8 cellular contexts compared by ENCODE assay signal in the genomic region with DNA sequence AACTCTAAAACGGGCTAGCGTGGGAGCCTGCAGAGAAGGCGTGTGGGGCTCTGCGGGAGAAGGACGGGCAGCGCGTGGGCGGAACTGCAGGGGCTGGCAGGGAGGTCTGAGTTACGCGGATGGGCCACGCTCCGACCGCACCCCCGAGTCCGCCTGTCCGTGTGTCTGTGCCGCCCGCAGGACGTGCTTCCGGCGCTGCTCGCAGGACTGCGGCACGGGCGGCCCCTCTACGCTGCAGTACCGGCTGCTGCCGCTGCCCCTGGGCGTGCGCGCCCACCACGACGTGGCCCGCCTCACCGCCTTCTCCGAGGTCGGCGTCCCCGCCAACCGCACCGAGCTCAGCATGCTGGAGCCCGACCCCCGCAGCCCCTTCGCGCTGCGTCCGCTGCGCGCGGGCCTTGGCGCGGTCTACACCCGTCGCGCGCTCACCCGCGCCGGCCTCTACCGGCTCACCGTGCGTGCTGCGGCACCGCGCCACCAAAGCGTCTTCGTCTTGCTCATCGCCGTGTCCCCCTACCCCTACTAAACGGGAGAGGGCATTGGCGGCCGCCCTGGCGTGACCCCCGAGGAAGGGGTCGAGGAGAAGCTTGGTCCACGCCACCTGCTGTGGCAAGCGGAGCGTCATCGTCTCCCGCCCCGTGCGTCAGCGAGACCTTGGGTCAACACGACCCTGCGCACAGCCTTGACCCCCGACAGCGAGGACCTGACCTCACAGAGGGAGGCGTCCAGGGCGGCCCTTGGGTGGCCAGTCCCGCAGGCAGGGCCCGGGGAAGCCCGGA. TPM values are rescaled to one million over a fixed set of nuclear protein-coding genes. Genes with fewer than 3 reads are reported as not detected.
DNase-seq lines count a peak whose midpoint lies in the region; ATAC-seq and TF ChIP-seq lines count a peak whose summit lies in the region.

No MANE protein-coding gene starts in this region.

- peak overlapping the region; percentile 63 for H3K4me2 ChIP-seq in trophoblast cell (ENCODE audit: low read length)

- no peaks in the 10 kb centered on the region for H3K79me1 ChIP-seq in trophoblast cell (ENCODE audit: low read length)

- H3K79me2 ChIP-seq in trophoblast cell (ENCODE audit: control insufficient read depth, insufficient read depth, low read length, poor library complexity) = no peaks in the 10 kb centered on the region

- H3K9me3 ChIP-seq in HEK293 (ENCODE audit: control insufficient read depth, insufficient read depth, low read depth, low read length) (no peaks in the 10 kb centered on the region), trophoblast cell (ENCODE audit: insufficient read depth, low read depth, low read length) (peaks cover 14% of the 10 kb centered on the region)

- peak; percentile 86 for DNase-seq in AG20443 (ENCODE audit: low spot score)
- DNase-seq in activated CD8-positive, alpha-beta memory T cell treated with anti-CD3 and anti-CD28 coated beads for 24 hours = peak; percentile 77
- peak in 1 of 2 donors; percentile 25 for DNase-seq in foreskin keratinocyte
- DNase-seq in trophoblast cell = peak; percentile 59 to 70
- no peak for DNase-seq in SKM-1 treated with dmso at 0.1 percent for 144 hours (lab: John Stamatoyannopoulos, UW; ENCODE audit: unreplicated experiment)
- no peak for DNase-seq in T-helper 9 cell

- H3K36me3 ChIP-seq in HEK293 (ENCODE audit: control insufficient read depth in 2 of 2, insufficient read depth in 1 of 2, low read length in 2 of 2) = no peaks in the 10 kb centered on the region
- H3K36me3 ChIP-seq in trophoblast cell (ENCODE audit: control insufficient read depth in 1 of 2, insufficient read depth in 2 of 2, low read length in 2 of 2) = peaks cover 0 to 3% of the 10 kb centered on the region in 2 experiments

- H3K9ac ChIP-seq in trophoblast cell (ENCODE audit: low read length) = no peak overlapping the region

- peak overlapping the region; percentile 16 for H3K18ac ChIP-seq in trophoblast cell (ENCODE audit: low read length)

- H2AK5ac ChIP-seq in trophoblast cell (ENCODE audit: low read length) = no peak overlapping the region

- peak overlapping the region; percentile 37; the same call in 1 of the 2 replicates for H3K27ac ChIP-seq in HEK293 (ENCODE audit: extremely low read depth, low read depth, low read length)
- H3K27ac ChIP-seq in foreskin keratinocyte = no peak overlapping the region
- no peak overlapping the region for H3K27ac ChIP-seq in trophoblast cell (ENCODE audit: low read depth, low read length)

- H3K14ac ChIP-seq in trophoblast cell (ENCODE audit: low read length) = no peak overlapping the region

- H4K8ac ChIP-seq in trophoblast cell (ENCODE audit: low read depth, low read length) = no peak overlapping the region

- CTCF ChIA-PET in HEK293 (lab: Yijun Ruan, JAX) = interaction anchor here (0.5 to 1.5 kb wide), 12 partner anchors 9 to 435 kb away, joined by 3 to 5 read pairs (median 4); no protein-coding TSS in a partner anchor

- H2AFZ ChIP-seq in trophoblast cell (ENCODE audit: insufficient read depth, low read length, poor library complexity) = peak overlapping the region; percentile 67

- no peaks in the 10 kb centered on the region for H3K4me1 ChIP-seq in HEK293 (ENCODE audit: control insufficient read depth, insufficient read depth, low read length)
- peaks cover 2% of the 10 kb centered on the region for H3K4me1 ChIP-seq in foreskin keratinocyte
- H3K4me1 ChIP-seq in trophoblast cell (ENCODE audit: control insufficient read depth in 1 of 2, insufficient read depth in 2 of 2, low read length in 2 of 2) = peaks cover 10 to 11% of the 10 kb centered on the region in 2 experiments

- H3K4me3 ChIP-seq in HEK293 (ENCODE audit: low read depth, low read length) (peak overlapping the region; percentile 13), trophoblast cell (ENCODE audit: low read depth, low read length) (peak overlapping the region; percentile 37)

- H2BK5ac ChIP-seq in trophoblast cell (ENCODE audit: low read depth, low read length, poor library complexity) = no peak overlapping the region

- peak overlapping the region; percentile 11 for H4K12ac ChIP-seq in trophoblast cell (ENCODE audit: low read depth, low read length)

- no peak overlapping the region for H3K23ac ChIP-seq in trophoblast cell (ENCODE audit: low read length)

- H2BK12ac ChIP-seq in trophoblast cell (ENCODE audit: low read length) = no peak overlapping the region

- H4K91ac ChIP-seq in trophoblast cell (ENCODE audit: low read depth, low read length) = peak overlapping the region; percentile 4

- H2BK120ac ChIP-seq in trophoblast cell (ENCODE audit: insufficient read depth, low read length, poor library complexity) = no peak overlapping the region

- peak; percentile 75 for ATAC-seq in foreskin keratinocyte
- ATAC-seq in HG02798 (IDR thresholded peaks at IDR 0.05; ENCODE audit: poor library complexity, unreplicated experiment) = no peak

- POLR2A ChIA-PET in HEK293 (lab: Yijun Ruan, JAX) = no interaction called here

- H3K4ac ChIP-seq in trophoblast cell (ENCODE audit: low read depth, low read length) = no peak overlapping the region

- H3K27me3 ChIP-seq in foreskin keratinocyte (peaks cover 18% of the 10 kb centered on the region), trophoblast cell (ENCODE audit: insufficient read depth, low read length) (peaks cover 8% of the 10 kb centered on the region)

- no CpG with 5 or more reads among the region's 92 CpGs for WGBS in trophoblast cell (ENCODE audit: extremely low coverage, insufficient coverage, insufficient read length)

- TF ChIP-seq CTCF in HEK293 (tag by site-specific recombination; IDR thresholded peaks at IDR 0.05) (peak; percentile 78), foreskin keratinocyte (conservative IDR thresholded peaks at IDR 0.05) (peak; percentile 68)

TF ChIP-seq in HEK293, 187 proteins besides CTCF, POLR2A, EP300 and RAD21 (continues in another document):
- peak; percentile 54 for TF ChIP-seq GLIS1 (tag by site-specific recombination; IDR thresholded peaks at IDR 0.05)
- no peak for TF ChIP-seq ZNF404 (tag by site-specific recombination; IDR thresholded peaks at IDR 0.05)
- no peak for TF ChIP-seq ZNF704 (tag by site-specific recombination; IDR thresholded peaks at IDR 0.05)
- no peak for TF ChIP-seq ZNF473 (tag by site-specific recombination; IDR thresholded peaks at IDR 0.05)
- TF ChIP-seq ZNF629 (tag by site-specific recombination; IDR thresholded peaks at IDR 0.05) = peak; percentile 17; the same call in 1 of the 2 replicates
- peak; percentile 95 for TF ChIP-seq ZFHX2 (tag by site-specific recombination; conservative IDR thresholded peaks at IDR 0.05)
- TF ChIP-seq OSR2 (tag by site-specific recombination; IDR thresholded peaks at IDR 0.05) = peak; percentile 22; the same call in 1 of the 2 replicates
- TF ChIP-seq ZNF311 (tag by site-specific recombination; IDR thresholded peaks at IDR 0.05; ENCODE audit: borderline replicate concordance) = no peak
- TF ChIP-seq ZNF449 (tag by site-specific recombination; IDR thresholded peaks at IDR 0.05) = no peak
- TF ChIP-seq ZBTB8A (tag by site-specific recombination; IDR thresholded peaks at IDR 0.05) = peak; percentile 91
- peak; percentile 18; the same call in 1 of the 2 replicates for TF ChIP-seq ZSCAN30 (tag by site-specific recombination; IDR thresholded peaks at IDR 0.05)
- TF ChIP-seq ZXDB (tag by site-specific recombination; IDR thresholded peaks at IDR 0.05) = peak; percentile 62
- TF ChIP-seq ZNF776 (tag by site-specific recombination; IDR thresholded peaks at IDR 0.05; ENCODE audit: borderline replicate concordance) = no peak
- TF ChIP-seq ZNF626 (tag by site-specific recombination; IDR thresholded peaks at IDR 0.05) = no peak
- no peak for TF ChIP-seq ZNF350 (tag by site-specific recombination; IDR thresholded peaks at IDR 0.05)
- TF ChIP-seq, protein P1, sequence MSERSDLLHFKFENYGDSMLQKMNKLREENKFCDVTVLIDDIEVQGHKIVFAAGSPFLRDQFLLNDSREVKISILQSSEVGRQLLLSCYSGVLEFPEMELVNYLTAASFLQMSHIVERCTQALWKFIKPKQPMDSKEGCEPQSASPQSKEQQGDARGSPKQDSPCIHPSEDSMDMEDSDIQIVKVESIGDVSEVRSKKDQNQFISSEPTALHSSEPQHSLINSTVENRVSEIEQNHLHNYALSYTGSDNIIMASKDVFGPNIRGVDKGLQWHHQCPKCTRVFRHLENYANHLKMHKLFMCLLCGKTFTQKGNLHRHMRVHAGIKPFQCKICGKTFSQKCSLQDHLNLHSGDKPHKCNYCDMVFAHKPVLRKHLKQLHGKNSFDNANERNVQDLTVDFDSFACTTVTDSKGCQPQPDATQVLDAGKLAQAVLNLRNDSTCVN (tag by site-specific recombination; optimal IDR thresholded peaks at IDR 0.05) = peak; percentile 82
- no peak for TF ChIP-seq ZNF571 (tag by site-specific recombination; IDR thresholded peaks at IDR 0.05)
- TF ChIP-seq ZNF561 (tag by site-specific recombination; IDR thresholded peaks at IDR 0.05; ENCODE audit: borderline replicate concordance) = no peak; the same call in 1 of the 2 replicates
- peak; percentile 40; the same call in 1 of the 2 replicates for TF ChIP-seq ZNF660 (tag by site-specific recombination; IDR thresholded peaks at IDR 0.05)

RNA-seq across cellular contexts. Expression of gene ASS1, which starts 11.4 kb away (rescaled TPM):
- 40.8 and 62.6 TPM in 2 replicates for total RNA-seq in foreskin keratinocyte
- 40.9 and 66.4 TPM in 2 replicates for polyA plus RNA-seq in foreskin keratinocyte
- polyA plus RNA-seq in trophoblast cell (2013) = 48.8 and 52.2 TPM in 2 replicates

Comparison
In these comparisons a context has a peak if more than half of its experiments do, and no peak if none do; other contexts are left out.
1. DNase-seq: peak in AG20443 (single experiment), activated CD8-positive, alpha-beta memory T cell treated with anti-CD3 and anti-CD28 coated beads for 24 hours (single experiment) and trophoblast cell (2 of 2); none in SKM-1 treated with dmso at 0.1 percent for 144 hours (single experiment) and T-helper 9 cell (single experiment).